ENCODE assay signal across 32 cellular contexts in genomic region chrX:149718757-149719156, GRCh38. TPM values are rescaled to one million over a fixed set of nuclear protein-coding genes. Genes with fewer than 3 reads are reported as not detected.
"Had no signal": no experiment of that assay in that cellular context is flagged by ENCODE, and none has a peak within 500 bp of the region (broad histone marks: within the 10 kb centered on the region; RNA-seq: fewer than 3 reads in every experiment).

No MANE protein-coding gene starts in this region.

- FAIRE-seq: bronchial epithelial cell had no signal

- ATAC-seq: activated CD4-positive, alpha-beta T cell treated with anti-CD3 and anti-CD28 coated beads for 36 hours; activated CD8-positive, alpha-beta T cell treated with anti-CD3 and anti-CD28 coated beads for 36 hours; activated T-cell treated with anti-CD3 and anti-CD28 coated beads, Interleukin-2, amount 50 U/mL, for 4 hours; activated T-helper 17 cell treated with anti-CD3 and anti-CD28 coated beads, Interleukin-2, amount 50 U/mL, for 72 hours; foreskin keratinocyte; gastrocnemius medialis; heart left ventricle; T-helper 17 cell had no signal

- H3K27me3 ChIP-seq: brain microvascular endothelial cell, esophagus muscularis mucosa, foreskin keratinocyte, gastrocnemius medialis had no signal

- H3K27ac ChIP-seq: brain microvascular endothelial cell, coronary artery, dorsolateral prefrontal cortex, esophagus muscularis mucosa, foreskin keratinocyte, gastrocnemius medialis, heart left ventricle had no signal

- DNase-seq: activated CD4-positive, alpha-beta T cell treated with anti-CD3 and anti-CD28 coated beads for 36 hours; activated CD4-positive, alpha-beta T cell treated with anti-CD3 and anti-CD28 coated beads, Interleukin-2, amount 10 ng/mL, durations not matched to agents 7 days and 5 days; activated CD4-positive, alpha-beta T cell treated with anti-CD3 and anti-CD28 coated beads, Interleukin-2, amount 50 U/mL, for 4 hours; activated CD4-positive, CD25-positive, alpha-beta regulatory T cell; activated CD4-positive, CD25-positive, alpha-beta regulatory T cell treated with anti-CD3 and anti-CD28 coated beads, Interleukin-2, amount 50 U/mL, for 72 hours; activated CD8-positive, alpha-beta memory T cell treated with anti-CD3 and anti-CD28 coated beads for 24 hours; activated CD8-positive, alpha-beta T cell treated with anti-CD3 and anti-CD28 coated beads for 36 hours; activated effector memory CD4-positive, alpha-beta T cell treated with Interleukin-2 at 50 U/mL for 16 hours; activated gamma-delta T cell treated with Interleukin-2 at 50 U/mL for 16 hours; activated naive CD4-positive, alpha-beta T cell treated with anti-CD3 and anti-CD28 coated beads, Interleukin-2, amount 50 U/mL, for 16 hours; activated naive CD4-positive, alpha-beta T cell treated with Interleukin-2 at 50 U/mL for 16 hours; activated T-cell treated with anti-CD3 and anti-CD28 coated beads, Interleukin-2, amount 50 U/mL, for 4 hours; amniotic stem cell; anterior cingulate cortex; brain microvascular endothelial cell; dorsolateral prefrontal cortex; effector memory CD4-positive, alpha-beta T cell; erythroblast; foreskin keratinocyte; gastrocnemius medialis; glutamatergic neuron; heart left ventricle; T-helper 1 cell; T-helper 17 cell; T1000 had no signal

- H3K9me3 ChIP-seq: esophagus muscularis mucosa, gastrocnemius medialis, heart left ventricle had no signal

- H3K4me3 ChIP-seq: coronary artery, dorsolateral prefrontal cortex, esophagus muscularis mucosa, gastrocnemius medialis, heart left ventricle had no signal

- H3K4me1 ChIP-seq: esophagus muscularis mucosa, foreskin keratinocyte, gastrocnemius medialis, heart left ventricle had no signal

- H3K36me3 ChIP-seq: brain microvascular endothelial cell, esophagus muscularis mucosa, gastrocnemius medialis, heart left ventricle had no signal

RNA-seq across cellular contexts. Expression of gene MAGEA11, which starts 6.9 kb away (rescaled TPM):
- total RNA-seq: activated CD4-positive, alpha-beta T cell treated with anti-CD3 and anti-CD28 coated beads for 36 hours; activated CD4-positive, alpha-beta T cell treated with anti-CD3 and anti-CD28 coated beads, Interleukin-2, amount 10 ng/mL, durations not matched to agents 7 days and 5 days; activated CD8-positive, alpha-beta T cell treated with anti-CD3 and anti-CD28 coated beads for 36 hours; activated T-cell treated with anti-CD3 and anti-CD28 coated beads, Interleukin-2, amount 50 U/mL, for 4 hours; activated T-helper 17 cell treated with anti-CD3 and anti-CD28 coated beads, Interleukin-2, amount 50 U/mL, for 72 hours; astrocyte; bronchial epithelial cell; cardiac septum; dorsolateral prefrontal cortex; esophagus muscularis mucosa; foreskin keratinocyte; gastrocnemius medialis; heart left ventricle; T-helper 17 cell had no signal
- polyA plus RNA-seq: adipose tissue, foreskin keratinocyte, heart left ventricle had no signal
